In the genomic region with DNA sequence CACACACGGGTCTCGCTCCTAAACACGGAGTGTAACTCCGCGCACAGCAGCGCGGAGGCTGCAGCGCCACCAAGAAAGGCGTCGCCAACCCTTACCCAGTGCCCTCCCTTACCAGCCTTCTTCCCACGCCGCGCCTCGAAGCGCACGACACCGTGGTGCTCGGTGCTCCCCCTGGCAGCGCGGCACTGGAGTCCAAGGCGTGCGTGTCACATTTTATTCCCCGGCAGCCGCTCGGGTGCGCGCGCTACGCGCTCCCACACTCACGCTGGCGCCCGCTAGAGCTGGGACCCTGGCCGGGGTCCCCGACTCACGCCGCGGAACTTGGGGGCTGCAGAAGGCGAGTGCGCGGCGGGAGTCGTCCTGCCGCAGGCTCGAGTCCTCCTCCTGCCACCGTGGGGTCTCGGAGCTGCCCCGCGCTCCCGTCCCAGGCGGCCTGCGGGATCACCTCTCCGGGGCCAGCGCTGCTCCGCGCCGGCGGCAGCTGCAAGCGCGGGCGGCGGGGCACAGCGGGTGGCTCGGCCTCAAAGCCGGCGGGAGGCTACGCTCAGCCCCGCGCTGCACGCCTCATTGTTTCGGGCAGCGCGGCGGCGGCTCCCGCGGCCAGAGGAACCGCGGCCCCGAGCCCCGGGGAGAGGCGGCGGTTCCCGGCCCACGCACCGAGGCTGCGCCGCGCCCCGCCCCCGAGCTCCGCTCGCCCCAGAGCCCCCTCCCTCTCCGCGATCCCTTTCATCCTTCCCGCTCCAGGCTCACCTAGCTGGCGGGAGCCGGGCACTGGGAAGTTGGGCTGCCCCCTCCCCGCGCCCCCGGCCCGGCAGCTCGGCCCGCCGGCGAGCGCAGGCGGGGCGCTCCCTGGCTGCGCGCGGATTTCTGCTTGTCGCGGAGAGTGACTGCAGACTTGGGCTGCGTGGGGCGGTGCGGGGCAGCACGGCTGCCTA, we compare ENCODE assay signal across 8 cellular contexts. TPM values are rescaled to one million over a fixed set of nuclear protein-coding genes. Genes with fewer than 3 reads are reported as not detected.
DNase-seq lines count a peak whose midpoint lies in the region; ATAC-seq and TF ChIP-seq lines count a peak whose summit lies in the region.

A gene with protein sequence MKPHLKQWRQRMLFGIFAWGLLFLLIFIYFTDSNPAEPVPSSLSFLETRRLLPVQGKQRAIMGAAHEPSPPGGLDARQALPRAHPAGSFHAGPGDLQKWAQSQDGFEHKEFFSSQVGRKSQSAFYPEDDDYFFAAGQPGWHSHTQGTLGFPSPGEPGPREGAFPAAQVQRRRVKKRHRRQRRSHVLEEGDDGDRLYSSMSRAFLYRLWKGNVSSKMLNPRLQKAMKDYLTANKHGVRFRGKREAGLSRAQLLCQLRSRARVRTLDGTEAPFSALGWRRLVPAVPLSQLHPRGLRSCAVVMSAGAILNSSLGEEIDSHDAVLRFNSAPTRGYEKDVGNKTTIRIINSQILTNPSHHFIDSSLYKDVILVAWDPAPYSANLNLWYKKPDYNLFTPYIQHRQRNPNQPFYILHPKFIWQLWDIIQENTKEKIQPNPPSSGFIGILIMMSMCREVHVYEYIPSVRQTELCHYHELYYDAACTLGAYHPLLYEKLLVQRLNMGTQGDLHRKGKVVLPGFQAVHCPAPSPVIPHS (minus strand): TSS at position 187 of the 935 bp plus-strand sequence. CDS start 42,190 bp downstream, outside the sequence.

- TF ChIP-seq CTCF in RWPE1 (conservative IDR thresholded peaks at IDR 0.05; ENCODE audit: low read depth), result no peak

- H3K9me3 ChIP-seq in ES-I3 (ENCODE audit: control insufficient read depth, insufficient read depth, low read length), result no peaks in the 10 kb centered on the region

- CTCF ChIA-PET in RWPE1 (lab: Yijun Ruan, JAX), result no interaction called here

- H3K27ac ChIP-seq in RWPE1, result no peak within 1 kb of the TSS

- peak within 1 kb of the TSS; percentile 87 for H3K9ac ChIP-seq in ES-I3 (ENCODE audit: low read depth, low read length)

- intact Hi-C loops in Right ventricle myocardium superior (cut with DNase I) (no loop called here), posterior vena cava (cut with DNase I) (no loop called here)

- DNase-seq in RWPE1 (ENCODE audit: low spot score) (peak; percentile 5), Right ventricle myocardium superior (peak; percentile 42), posterior vena cava (ENCODE audit: low spot score) (no peak)
- DNase-seq in activated naive CD4-positive, alpha-beta T cell (lab: John Stamatoyannopoulos, UW), result no peak
- DNase-seq in stimulated activated naive CD4-positive, alpha-beta T cell treated with Interleukin-2 at 50 U/mL for 16 hours (lab: John Stamatoyannopoulos, UW), result no peak

- POLR2A ChIA-PET in RWPE1 (lab: Yijun Ruan, JAX; ENCODE audit: low non-redundant PET), result no interaction called here

- H3K4me1 ChIP-seq in ES-I3 (ENCODE audit: insufficient read depth, low read length), result peaks cover 21% of the 10 kb centered on the region; the same call in 1 of the 2 replicates

- peak; percentile 63 for ATAC-seq in Right ventricle myocardium superior (ENCODE audit: poor library complexity)
- ATAC-seq in GM21619 (IDR thresholded peaks at IDR 0.05; ENCODE audit: unreplicated experiment), result no peak
- ATAC-seq in GM21529 (IDR thresholded peaks at IDR 0.05; ENCODE audit: unreplicated experiment), result no peak

- H3K36me3 ChIP-seq in ES-I3 (ENCODE audit: insufficient read depth, low read length), result no peaks in the 10 kb centered on the region

RNA-seq across cellular contexts. Expression of the gene that starts here (rescaled TPM):
- total RNA-seq in Right ventricle myocardium superior (not detected), posterior vena cava (10 to 100 TPM; 15.5 to 43.0 TPM)

Comparison
In these comparisons a context has a peak if more than half of its experiments do, and no peak if none do; other contexts are left out.
1. RNA of the gene that starts here (total RNA-seq): 15.5 to 43.0 TPM in posterior vena cava; not detected in Right ventricle myocardium superior (single experiment); every median in the first group is over 10 times any median in the second.
2. Peak in DNase-seq and ATAC-seq in Right ventricle myocardium superior; RNA of the gene not detected or under 1 TPM.